ENCODE assay signal across 20 cellular contexts in the genomic region with DNA sequence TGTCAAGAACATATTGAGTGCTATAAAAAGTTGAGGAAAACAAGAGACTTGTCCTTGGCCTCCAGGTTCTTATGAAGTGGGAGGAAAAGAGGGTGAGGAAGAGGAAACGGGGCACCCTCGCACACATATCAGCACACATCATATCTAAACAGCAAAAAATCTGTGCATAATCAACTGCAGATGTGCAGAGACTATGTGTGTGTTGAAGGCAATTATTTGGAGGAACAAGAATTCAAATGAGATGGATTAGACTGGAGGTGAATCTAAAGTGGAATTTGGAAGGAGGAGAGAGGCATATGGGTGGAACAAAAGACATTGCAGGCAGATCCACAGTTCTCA.
DNase-seq lines count a peak whose midpoint lies in the region; ATAC-seq lines count a peak whose summit lies in the region.
"Had no signal": no experiment of that assay in that cellular context is flagged by ENCODE, and none has a peak within 500 bp of the region (broad histone marks: within the 10 kb centered on the region; RNA-seq: fewer than 3 reads in every experiment).

No MANE protein-coding gene starts in this region.

- peak overlapping the region in 1 of 11 experiments; percentile 56; a peak in 2 of 22 replicates for H3K9ac ChIP-seq in BLaER1 treated with 17β-estradiol and CSF1 and Interleukin-3, amounts not matched to agents 10 nM and 100 nM
- H3K9ac ChIP-seq in SK-N-MC (ENCODE audit: insufficient read length) (no peak overlapping the region), mesendoderm (ENCODE audit: low read length) (no peak overlapping the region)

- H2BK5ac ChIP-seq in mesendoderm (ENCODE audit: low read length) = no peak overlapping the region

- no peaks in the 10 kb centered on the region for H3K79me2 ChIP-seq in mesendoderm (ENCODE audit: control insufficient read depth, insufficient read depth, low read length)

- peak overlapping the region in 2 of 10 experiments; percentile 19 to 48; a peak in 2 of 20 replicates for H3K4me3 ChIP-seq in BLaER1 treated with 17β-estradiol and CSF1 and Interleukin-3, amounts not matched to agents 10 nM and 100 nM
- H3K4me3 ChIP-seq in SK-N-MC = peak overlapping the region; percentile 69
- H3K4me3 ChIP-seq in mesendoderm (ENCODE audit: low read length) = no peak overlapping the region
- H3K4me3 ChIP-seq: coronary artery, heart right ventricle, right atrium auricular region had no signal

- H2BK15ac ChIP-seq in mesendoderm (replicated peaks; ENCODE audit: low read depth) = no peak overlapping the region

- DNase-seq in SK-N-MC (ENCODE audit: low read depth, low spot score) = peak; percentile 83
- no peak for DNase-seq in mesendoderm
- no peak for DNase-seq in UCSD-AML1 (lab: John Stamatoyannopoulos, UW; ENCODE audit: unreplicated experiment)
- no peak for DNase-seq in ecto neural progenitor cell (ENCODE audit: low spot score)
- no peak for DNase-seq in inferior parietal cortex (ENCODE audit: extremely low spot score)
- DNase-seq: activated CD4-positive, alpha-beta T cell treated with anti-CD3 and anti-CD28 coated beads for 36 hours; activated CD8-positive, alpha-beta memory T cell treated with anti-CD3 and anti-CD28 coated beads, Interleukin-2, amount 50 U/mL, for 4 hours; activated naive CD4-positive, alpha-beta T cell treated with Interleukin-2 at 50 U/mL for 16 hours; GOT3; heart right ventricle; NCI-H1930; NCI-H510A; SIG-M5; stimulated activated CD4-positive, alpha-beta T cell treated with anti-CD3 and anti-CD28 coated beads, Interleukin-1b, Interleukin-23, amount 100 ng/mL, for 48 hours; T1000 had no signal

- ATAC-seq in GM21423 (IDR thresholded peaks at IDR 0.05; ENCODE audit: unreplicated experiment) (peak; percentile 7), GM21619 (IDR thresholded peaks at IDR 0.05; ENCODE audit: unreplicated experiment) (no peak)
- ATAC-seq: activated CD4-positive, alpha-beta T cell treated with anti-CD3 and anti-CD28 coated beads for 36 hours had no signal

- H3K27me3 ChIP-seq in BLaER1 treated with 17β-estradiol and CSF1 and Interleukin-3, amounts not matched to agents 10 nM and 100 nM = peaks cover 0 to 25% (median 8%) of the 10 kb centered on the region in 11 experiments; a peak in 12 of 22 replicates
- H3K27me3 ChIP-seq in mesendoderm (ENCODE audit: insufficient read depth, low read length, poor library complexity) = no peaks in the 10 kb centered on the region
- H3K27me3 ChIP-seq: right atrium auricular region had no signal

- H2AK5ac ChIP-seq in mesendoderm (ENCODE audit: low read length) = no peak overlapping the region

- no peaks in the 10 kb centered on the region for H3K36me3 ChIP-seq in BLaER1 treated with 17β-estradiol and CSF1 and Interleukin-3, amounts not matched to agents 10 nM and 100 nM
- H3K36me3 ChIP-seq in SK-N-MC (ENCODE audit: insufficient read depth, low read length) (no peaks in the 10 kb centered on the region), mesendoderm (ENCODE audit: control insufficient read depth, insufficient read depth, low read length) (no peaks in the 10 kb centered on the region)
- H3K36me3 ChIP-seq: heart right ventricle, right atrium auricular region had no signal

- H4K20me1 ChIP-seq in BLaER1 treated with 17β-estradiol and CSF1 and Interleukin-3, amounts not matched to agents 10 nM and 100 nM = peaks cover 0 to 30% (median 12%) of the 10 kb centered on the region in 11 experiments; a peak in 9 of 22 replicates

- no peaks in the 10 kb centered on the region for H3K79me1 ChIP-seq in mesendoderm (ENCODE audit: low read length)

- WGBS in mesendoderm (ENCODE audit: extremely low coverage, insufficient coverage, low lambda C conversion rate) = no CpG with 5 or more reads among the region's 2 CpGs

- H3K56ac ChIP-seq in mesendoderm (ENCODE audit: low read length) = peak overlapping the region; percentile 10

- no peak overlapping the region for H3K4ac ChIP-seq in mesendoderm (ENCODE audit: low read depth, low read length)

- no peak overlapping the region for H4K8ac ChIP-seq in mesendoderm (ENCODE audit: low read depth, low read length)

- H4K5ac ChIP-seq in mesendoderm (ENCODE audit: low read length) = no peak overlapping the region

- peaks cover 44 to 53% (median 47%) of the 10 kb centered on the region in 10 experiments for H3K4me1 ChIP-seq in BLaER1 treated with 17β-estradiol and CSF1 and Interleukin-3, amounts not matched to agents 10 nM and 100 nM
- peaks cover 4% of the 10 kb centered on the region for H3K4me1 ChIP-seq in mesendoderm (ENCODE audit: control insufficient read depth, low read depth, low read length)

- peak overlapping the region in 2 of 11 experiments; percentile 8 to 63; a peak in 1 of 22 replicates for H3K27ac ChIP-seq in BLaER1 treated with 17β-estradiol and CSF1 and Interleukin-3, amounts not matched to agents 10 nM and 100 nM
- H3K27ac ChIP-seq in SK-N-MC (peak overlapping the region; percentile 62), mesendoderm (ENCODE audit: low read depth, low read length) (no peak overlapping the region)
- H3K27ac ChIP-seq: heart right ventricle, right atrium auricular region had no signal

- H3K9me3 ChIP-seq in BLaER1 treated with 17β-estradiol and CSF1 and Interleukin-3, amounts not matched to agents 10 nM and 100 nM (replicated peaks in 1 of 11) = no peaks in the 10 kb centered on the region
- no peaks in the 10 kb centered on the region for H3K9me3 ChIP-seq in SK-N-MC (ENCODE audit: low read depth, low read length)
- H3K9me3 ChIP-seq: heart right ventricle, right atrium auricular region had no signal

- peak overlapping the region; percentile 84 to 96 (median 89) for H3K4me2 ChIP-seq in BLaER1 treated with 17β-estradiol and CSF1 and Interleukin-3, amounts not matched to agents 10 nM and 100 nM
- no peak overlapping the region for H3K4me2 ChIP-seq in mesendoderm (ENCODE audit: low read length)

- no peak overlapping the region for H3K23ac ChIP-seq in mesendoderm (ENCODE audit: low read length)

- no peak overlapping the region for H2BK120ac ChIP-seq in mesendoderm (ENCODE audit: low read depth, low read length)

- no peak overlapping the region for H3K18ac ChIP-seq in mesendoderm (ENCODE audit: low read length)
